29 cellular contexts compared by ENCODE assay signal in the genomic region with DNA sequence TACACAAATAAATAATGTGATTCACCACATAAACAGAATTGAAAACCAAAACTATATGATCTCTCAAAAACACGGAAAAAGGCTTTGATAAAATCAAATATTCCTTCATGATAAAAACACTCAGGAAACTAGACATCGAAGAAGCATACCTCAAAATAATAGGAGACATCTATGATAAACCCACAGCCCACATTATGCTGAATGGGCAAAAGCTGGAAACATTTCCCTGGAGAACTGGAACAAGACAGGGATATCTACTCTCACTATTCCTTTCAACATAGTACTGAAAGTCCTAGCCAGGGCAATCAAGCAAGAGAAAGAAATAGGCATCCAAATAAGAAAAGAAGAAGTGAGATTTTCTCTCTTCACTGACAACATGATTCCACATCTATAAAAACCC.
"Had no signal": no experiment of that assay in that cellular context is flagged by ENCODE, and none has a peak within 500 bp of the region (broad histone marks: within the 10 kb centered on the region; RNA-seq: fewer than 3 reads in every experiment).

No MANE protein-coding gene starts in this region.

- H3K27ac ChIP-seq: colonic mucosa, coronary artery, dorsolateral prefrontal cortex, epithelial cell of prostate, esophagus muscularis mucosa, esophagus squamous epithelium, foreskin keratinocyte, gastrocnemius medialis, gastroesophageal sphincter, heart left ventricle, heart right ventricle, hepatocyte had no signal

- H2AFZ ChIP-seq: hepatocyte had no signal

- H3K4me3 ChIP-seq: colonic mucosa, coronary artery, dorsolateral prefrontal cortex, esophagus muscularis mucosa, esophagus squamous epithelium, gastrocnemius medialis, gastroesophageal sphincter, heart left ventricle, heart right ventricle, hepatocyte had no signal

- FAIRE-seq: endometrium, endothelial cell of umbilical vein, frontal cortex had no signal

- H3K27me3 ChIP-seq: colonic mucosa, dorsolateral prefrontal cortex, esophagus muscularis mucosa, esophagus squamous epithelium, foreskin keratinocyte, gastrocnemius medialis, gastroesophageal sphincter, heart left ventricle, heart right ventricle, hepatocyte had no signal

- DNase-seq: colonic mucosa; cortex of kidney; dermis blood vessel endothelial cell; dorsolateral prefrontal cortex; effector CD4-positive, alpha-beta T cell; effector CD8-positive, alpha-beta T cell; effector memory CD4-positive, alpha-beta T cell; effector memory CD8-positive, alpha-beta T cell; endodermal cell; erythroblast; esophagus squamous epithelium; foreskin fibroblast; foreskin keratinocyte; foreskin melanocyte; gastrocnemius medialis; glutamatergic neuron; head of caudate nucleus; heart left ventricle; heart right ventricle had no signal

- H3K27ac Mint-ChIP-seq: dendritic cell treated with granulocyte-macrophage colony-stimulating factor and Interleukin-4, amounts not matched to agents 40 ng/mL and 50 ng/mL, for 4 days; effector memory CD8-positive, alpha-beta T cell; endodermal cell had no signal

- H3K9me3 ChIP-seq: colonic mucosa, esophagus muscularis mucosa, esophagus squamous epithelium, gastrocnemius medialis, heart left ventricle had no signal

- H3K4me3 Mint-ChIP-seq: dendritic cell treated with granulocyte-macrophage colony-stimulating factor and Interleukin-4, amounts not matched to agents 40 ng/mL and 50 ng/mL, for 4 days; effector memory CD8-positive, alpha-beta T cell; endodermal cell had no signal

- ATAC-seq: effector memory CD8-positive, alpha-beta T cell; esophagus mucosa; foreskin keratinocyte; gastrocnemius medialis; gastroesophageal sphincter; heart left ventricle; heart right ventricle had no signal

- H3K36me3 ChIP-seq: colonic mucosa, esophagus muscularis mucosa, esophagus squamous epithelium, gastrocnemius medialis, gastroesophageal sphincter, heart left ventricle, heart right ventricle had no signal

- H3K9me3 Mint-ChIP-seq: endodermal cell had no signal

- H3K4me1 ChIP-seq: colonic mucosa, esophagus muscularis mucosa, esophagus squamous epithelium, foreskin keratinocyte, gastrocnemius medialis, gastroesophageal sphincter, heart left ventricle, heart right ventricle had no signal

- H3K27me3 Mint-ChIP-seq: dendritic cell treated with granulocyte-macrophage colony-stimulating factor and Interleukin-4, amounts not matched to agents 40 ng/mL and 50 ng/mL, for 4 days; effector memory CD8-positive, alpha-beta T cell had no signal

- H3K79me2 ChIP-seq: hepatocyte had no signal

- H3K4me2 ChIP-seq: hepatocyte had no signal
